In the genomic region with DNA sequence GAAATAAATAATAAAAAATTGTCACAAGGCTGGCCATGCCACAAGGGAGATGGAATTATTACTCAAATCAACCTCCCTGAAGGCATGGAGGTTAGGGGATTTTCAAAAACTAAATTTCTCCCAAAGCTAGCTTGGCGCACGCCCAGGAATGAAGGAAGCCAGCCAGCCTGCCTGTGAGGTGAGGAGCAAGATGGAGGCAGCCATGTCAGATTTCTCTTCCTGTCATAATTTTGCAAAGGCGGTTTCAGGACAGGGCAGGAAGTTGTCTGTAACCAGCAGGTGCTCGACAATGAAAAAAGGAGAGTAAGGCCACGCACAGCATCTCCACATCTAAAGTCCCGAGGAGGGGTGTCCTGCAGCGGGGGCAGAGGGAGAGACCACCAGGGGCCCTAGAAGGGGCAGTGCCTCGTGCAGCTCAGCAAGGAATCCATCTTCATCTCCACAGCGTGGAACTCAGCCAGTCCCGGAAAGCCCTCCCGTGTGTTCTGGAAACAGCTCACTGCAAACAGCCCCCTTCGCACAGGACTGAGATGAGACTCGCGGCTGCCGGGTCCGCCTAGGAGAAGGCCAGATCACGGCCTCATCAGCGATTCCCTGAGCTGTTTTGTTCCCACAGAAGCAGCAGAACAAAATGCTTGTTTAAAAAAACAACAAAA, we compare ENCODE assay signal across 2 cellular contexts.
A peak's percentile ranks its signal among the peaks of the same experiment; 100 is the strongest.
TF ChIP-seq lines count a peak whose summit lies in the region.

No MANE protein-coding gene starts in this region.

TF ChIP-seq in GM12878, 131 proteins besides CTCF, POLR2A, EP300 and RAD21:
- peak; percentile 72 for TF ChIP-seq YY1 (IDR thresholded peaks at IDR 0.05; ENCODE audit: low read depth, low read length)
- TF ChIP-seq NR2C2 (IDR thresholded peaks at IDR 0.05; ENCODE audit: borderline replicate concordance, control insufficient read depth, insufficient read length, low read depth) = no peak
- TF ChIP-seq SREBF2 (IDR thresholded peaks at IDR 0.05; ENCODE audit: low read length) = no peak
- TF ChIP-seq, protein P1, sequence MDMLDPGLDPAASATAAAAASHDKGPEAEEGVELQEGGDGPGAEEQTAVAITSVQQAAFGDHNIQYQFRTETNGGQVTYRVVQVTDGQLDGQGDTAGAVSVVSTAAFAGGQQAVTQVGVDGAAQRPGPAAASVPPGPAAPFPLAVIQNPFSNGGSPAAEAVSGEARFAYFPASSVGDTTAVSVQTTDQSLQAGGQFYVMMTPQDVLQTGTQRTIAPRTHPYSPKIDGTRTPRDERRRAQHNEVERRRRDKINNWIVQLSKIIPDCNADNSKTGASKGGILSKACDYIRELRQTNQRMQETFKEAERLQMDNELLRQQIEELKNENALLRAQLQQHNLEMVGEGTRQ (IDR thresholded peaks at IDR 0.05; ENCODE audit: borderline replicate concordance, low read depth, low read length) = no peak
- TF ChIP-seq, protein P2, sequence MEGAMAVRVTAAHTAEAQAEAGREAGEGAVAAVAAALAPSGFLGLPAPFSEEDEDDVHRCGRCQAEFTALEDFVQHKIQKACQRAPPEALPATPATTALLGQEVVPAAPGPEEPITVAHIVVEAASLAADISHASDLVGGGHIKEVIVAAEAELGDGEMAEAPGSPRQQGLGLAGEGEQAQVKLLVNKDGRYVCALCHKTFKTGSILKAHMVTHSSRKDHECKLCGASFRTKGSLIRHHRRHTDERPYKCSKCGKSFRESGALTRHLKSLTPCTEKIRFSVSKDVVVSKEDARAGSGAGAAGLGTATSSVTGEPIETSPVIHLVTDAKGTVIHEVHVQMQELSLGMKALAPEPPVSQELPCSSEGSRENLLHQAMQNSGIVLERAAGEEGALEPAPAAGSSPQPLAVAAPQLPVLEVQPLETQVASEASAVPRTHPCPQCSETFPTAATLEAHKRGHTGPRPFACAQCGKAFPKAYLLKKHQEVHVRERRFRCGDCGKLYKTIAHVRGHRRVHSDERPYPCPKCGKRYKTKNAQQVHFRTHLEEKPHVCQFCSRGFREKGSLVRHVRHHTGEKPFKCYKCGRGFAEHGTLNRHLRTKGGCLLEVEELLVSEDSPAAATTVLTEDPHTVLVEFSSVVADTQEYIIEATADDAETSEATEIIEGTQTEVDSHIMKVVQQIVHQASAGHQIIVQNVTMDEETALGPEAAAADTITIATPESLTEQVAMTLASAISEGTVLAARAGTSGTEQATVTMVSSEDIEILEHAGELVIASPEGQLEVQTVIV (IDR thresholded peaks at IDR 0.05; ENCODE audit: borderline replicate concordance, partially characterized antibody) = no peak
- TF ChIP-seq ZNF24 (IDR thresholded peaks at IDR 0.05) = no peak
- no peak for TF ChIP-seq YBX1 (IDR thresholded peaks at IDR 0.05)
- TF ChIP-seq BMI1 (IDR thresholded peaks at IDR 0.05; ENCODE audit: borderline replicate concordance) = no peak
- TF ChIP-seq CBFB (IDR thresholded peaks at IDR 0.05; ENCODE audit: low read depth) = no peak

TF ChIP-seq in neural cell, 6 proteins besides CTCF, POLR2A, EP300 and RAD21:
- TF ChIP-seq POLR2AphosphoS5 (IDR thresholded peaks at IDR 0.05) (no peak), MXI1 (conservative IDR thresholded peaks at IDR 0.05; ENCODE audit: poor library complexity, severe bottlenecking) (no peak), SMC3 (conservative IDR thresholded peaks at IDR 0.05; ENCODE audit: poor library complexity) (no peak), EZH2 (IDR thresholded peaks at IDR 0.05; ENCODE audit: borderline replicate concordance, insufficient read depth, low read length, poor library complexity, severe bottlenecking) (no peak), TAF1 (IDR thresholded peaks at IDR 0.05; ENCODE audit: low read depth) (no peak)
- TF ChIP-seq, protein P3, sequence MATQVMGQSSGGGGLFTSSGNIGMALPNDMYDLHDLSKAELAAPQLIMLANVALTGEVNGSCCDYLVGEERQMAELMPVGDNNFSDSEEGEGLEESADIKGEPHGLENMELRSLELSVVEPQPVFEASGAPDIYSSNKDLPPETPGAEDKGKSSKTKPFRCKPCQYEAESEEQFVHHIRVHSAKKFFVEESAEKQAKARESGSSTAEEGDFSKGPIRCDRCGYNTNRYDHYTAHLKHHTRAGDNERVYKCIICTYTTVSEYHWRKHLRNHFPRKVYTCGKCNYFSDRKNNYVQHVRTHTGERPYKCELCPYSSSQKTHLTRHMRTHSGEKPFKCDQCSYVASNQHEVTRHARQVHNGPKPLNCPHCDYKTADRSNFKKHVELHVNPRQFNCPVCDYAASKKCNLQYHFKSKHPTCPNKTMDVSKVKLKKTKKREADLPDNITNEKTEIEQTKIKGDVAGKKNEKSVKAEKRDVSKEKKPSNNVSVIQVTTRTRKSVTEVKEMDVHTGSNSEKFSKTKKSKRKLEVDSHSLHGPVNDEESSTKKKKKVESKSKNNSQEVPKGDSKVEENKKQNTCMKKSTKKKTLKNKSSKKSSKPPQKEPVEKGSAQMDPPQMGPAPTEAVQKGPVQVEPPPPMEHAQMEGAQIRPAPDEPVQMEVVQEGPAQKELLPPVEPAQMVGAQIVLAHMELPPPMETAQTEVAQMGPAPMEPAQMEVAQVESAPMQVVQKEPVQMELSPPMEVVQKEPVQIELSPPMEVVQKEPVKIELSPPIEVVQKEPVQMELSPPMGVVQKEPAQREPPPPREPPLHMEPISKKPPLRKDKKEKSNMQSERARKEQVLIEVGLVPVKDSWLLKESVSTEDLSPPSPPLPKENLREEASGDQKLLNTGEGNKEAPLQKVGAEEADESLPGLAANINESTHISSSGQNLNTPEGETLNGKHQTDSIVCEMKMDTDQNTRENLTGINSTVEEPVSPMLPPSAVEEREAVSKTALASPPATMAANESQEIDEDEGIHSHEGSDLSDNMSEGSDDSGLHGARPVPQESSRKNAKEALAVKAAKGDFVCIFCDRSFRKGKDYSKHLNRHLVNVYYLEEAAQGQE (IDR thresholded peaks at IDR 0.05; ENCODE audit: borderline replicate concordance) = no peak
